Comparison of ENCODE assay signal across 1 cellular context in genomic region chr3:98246142-98246541, GRCh38.
TF ChIP-seq lines count a peak whose summit lies in the region.

No MANE protein-coding gene starts in this region.

TF ChIP-seq in SK-N-SH, 30 proteins besides CTCF, POLR2A, EP300 and RAD21 (continued from another document):
- TF ChIP-seq, protein P1, sequence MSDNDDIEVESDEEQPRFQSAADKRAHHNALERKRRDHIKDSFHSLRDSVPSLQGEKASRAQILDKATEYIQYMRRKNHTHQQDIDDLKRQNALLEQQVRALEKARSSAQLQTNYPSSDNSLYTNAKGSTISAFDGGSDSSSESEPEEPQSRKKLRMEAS (IDR thresholded peaks at IDR 0.05; ENCODE audit: low read depth) = no peak
- TF ChIP-seq SIN3A (IDR thresholded peaks at IDR 0.05; ENCODE audit: borderline replicate concordance, low read depth, low read length) (no peak), POLR2AphosphoS5 (IDR thresholded peaks at IDR 0.05; ENCODE audit: low read depth, low read length) (no peak), FOSL2 (IDR thresholded peaks at IDR 0.05; ENCODE audit: borderline replicate concordance, low read depth) (no peak), TEAD4 (IDR thresholded peaks at IDR 0.05; ENCODE audit: borderline replicate concordance, insufficient read depth) (no peak), USF2 (IDR thresholded peaks at IDR 0.05; ENCODE audit: borderline replicate concordance, low read depth, low read length) (no peak), ZBTB33 (IDR thresholded peaks at IDR 0.05; ENCODE audit: borderline replicate concordance, low read depth) (no peak), TAF1 (IDR thresholded peaks at IDR 0.05; ENCODE audit: borderline replicate concordance, low read depth, low read length) (no peak), CHD2 (IDR thresholded peaks at IDR 0.05; ENCODE audit: low read length, partially characterized antibody) (no peak)
- TF ChIP-seq, protein P2, sequence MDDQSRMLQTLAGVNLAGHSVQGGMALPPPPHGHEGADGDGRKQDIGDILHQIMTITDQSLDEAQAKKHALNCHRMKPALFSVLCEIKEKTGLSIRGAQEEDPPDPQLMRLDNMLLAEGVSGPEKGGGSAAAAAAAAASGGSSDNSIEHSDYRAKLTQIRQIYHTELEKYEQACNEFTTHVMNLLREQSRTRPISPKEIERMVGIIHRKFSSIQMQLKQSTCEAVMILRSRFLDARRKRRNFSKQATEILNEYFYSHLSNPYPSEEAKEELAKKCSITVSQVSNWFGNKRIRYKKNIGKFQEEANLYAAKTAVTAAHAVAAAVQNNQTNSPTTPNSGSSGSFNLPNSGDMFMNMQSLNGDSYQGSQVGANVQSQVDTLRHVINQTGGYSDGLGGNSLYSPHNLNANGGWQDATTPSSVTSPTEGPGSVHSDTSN (IDR thresholded peaks at IDR 0.05) = no peak
- TF ChIP-seq, protein P3, sequence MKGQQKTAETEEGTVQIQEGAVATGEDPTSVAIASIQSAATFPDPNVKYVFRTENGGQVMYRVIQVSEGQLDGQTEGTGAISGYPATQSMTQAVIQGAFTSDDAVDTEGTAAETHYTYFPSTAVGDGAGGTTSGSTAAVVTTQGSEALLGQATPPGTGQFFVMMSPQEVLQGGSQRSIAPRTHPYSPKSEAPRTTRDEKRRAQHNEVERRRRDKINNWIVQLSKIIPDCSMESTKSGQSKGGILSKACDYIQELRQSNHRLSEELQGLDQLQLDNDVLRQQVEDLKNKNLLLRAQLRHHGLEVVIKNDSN (IDR thresholded peaks at IDR 0.05; ENCODE audit: borderline replicate concordance, low read depth) = no peak
TF ChIP-seq in SK-N-SH: peak in this region for 0.
